In the genomic region with DNA sequence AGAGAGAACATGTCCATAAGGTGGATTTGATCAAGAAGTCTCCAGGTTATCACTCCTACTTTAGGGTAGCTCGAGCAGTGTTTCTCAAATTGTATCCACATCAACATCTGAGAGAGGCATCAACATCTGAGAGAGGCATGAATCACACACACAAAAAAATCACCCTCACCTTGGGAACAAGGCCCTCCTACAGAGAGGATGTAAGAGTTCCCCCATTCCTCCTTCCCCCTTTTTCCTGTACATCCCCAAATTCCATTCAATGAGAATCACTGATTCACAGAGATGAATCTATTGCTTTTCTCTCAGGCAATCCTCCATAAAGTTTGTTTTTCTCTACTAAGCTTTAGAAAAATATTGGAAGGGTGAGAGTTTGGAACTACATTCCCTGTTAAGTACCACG, we compare ENCODE assay signal across 1 cellular context.
TF ChIP-seq lines count a peak whose summit lies in the region.

No MANE protein-coding gene starts in this region.

TF ChIP-seq in GM23338, 12 proteins besides CTCF, POLR2A, EP300 and RAD21 (continued from another document):
- TF ChIP-seq, protein P1, sequence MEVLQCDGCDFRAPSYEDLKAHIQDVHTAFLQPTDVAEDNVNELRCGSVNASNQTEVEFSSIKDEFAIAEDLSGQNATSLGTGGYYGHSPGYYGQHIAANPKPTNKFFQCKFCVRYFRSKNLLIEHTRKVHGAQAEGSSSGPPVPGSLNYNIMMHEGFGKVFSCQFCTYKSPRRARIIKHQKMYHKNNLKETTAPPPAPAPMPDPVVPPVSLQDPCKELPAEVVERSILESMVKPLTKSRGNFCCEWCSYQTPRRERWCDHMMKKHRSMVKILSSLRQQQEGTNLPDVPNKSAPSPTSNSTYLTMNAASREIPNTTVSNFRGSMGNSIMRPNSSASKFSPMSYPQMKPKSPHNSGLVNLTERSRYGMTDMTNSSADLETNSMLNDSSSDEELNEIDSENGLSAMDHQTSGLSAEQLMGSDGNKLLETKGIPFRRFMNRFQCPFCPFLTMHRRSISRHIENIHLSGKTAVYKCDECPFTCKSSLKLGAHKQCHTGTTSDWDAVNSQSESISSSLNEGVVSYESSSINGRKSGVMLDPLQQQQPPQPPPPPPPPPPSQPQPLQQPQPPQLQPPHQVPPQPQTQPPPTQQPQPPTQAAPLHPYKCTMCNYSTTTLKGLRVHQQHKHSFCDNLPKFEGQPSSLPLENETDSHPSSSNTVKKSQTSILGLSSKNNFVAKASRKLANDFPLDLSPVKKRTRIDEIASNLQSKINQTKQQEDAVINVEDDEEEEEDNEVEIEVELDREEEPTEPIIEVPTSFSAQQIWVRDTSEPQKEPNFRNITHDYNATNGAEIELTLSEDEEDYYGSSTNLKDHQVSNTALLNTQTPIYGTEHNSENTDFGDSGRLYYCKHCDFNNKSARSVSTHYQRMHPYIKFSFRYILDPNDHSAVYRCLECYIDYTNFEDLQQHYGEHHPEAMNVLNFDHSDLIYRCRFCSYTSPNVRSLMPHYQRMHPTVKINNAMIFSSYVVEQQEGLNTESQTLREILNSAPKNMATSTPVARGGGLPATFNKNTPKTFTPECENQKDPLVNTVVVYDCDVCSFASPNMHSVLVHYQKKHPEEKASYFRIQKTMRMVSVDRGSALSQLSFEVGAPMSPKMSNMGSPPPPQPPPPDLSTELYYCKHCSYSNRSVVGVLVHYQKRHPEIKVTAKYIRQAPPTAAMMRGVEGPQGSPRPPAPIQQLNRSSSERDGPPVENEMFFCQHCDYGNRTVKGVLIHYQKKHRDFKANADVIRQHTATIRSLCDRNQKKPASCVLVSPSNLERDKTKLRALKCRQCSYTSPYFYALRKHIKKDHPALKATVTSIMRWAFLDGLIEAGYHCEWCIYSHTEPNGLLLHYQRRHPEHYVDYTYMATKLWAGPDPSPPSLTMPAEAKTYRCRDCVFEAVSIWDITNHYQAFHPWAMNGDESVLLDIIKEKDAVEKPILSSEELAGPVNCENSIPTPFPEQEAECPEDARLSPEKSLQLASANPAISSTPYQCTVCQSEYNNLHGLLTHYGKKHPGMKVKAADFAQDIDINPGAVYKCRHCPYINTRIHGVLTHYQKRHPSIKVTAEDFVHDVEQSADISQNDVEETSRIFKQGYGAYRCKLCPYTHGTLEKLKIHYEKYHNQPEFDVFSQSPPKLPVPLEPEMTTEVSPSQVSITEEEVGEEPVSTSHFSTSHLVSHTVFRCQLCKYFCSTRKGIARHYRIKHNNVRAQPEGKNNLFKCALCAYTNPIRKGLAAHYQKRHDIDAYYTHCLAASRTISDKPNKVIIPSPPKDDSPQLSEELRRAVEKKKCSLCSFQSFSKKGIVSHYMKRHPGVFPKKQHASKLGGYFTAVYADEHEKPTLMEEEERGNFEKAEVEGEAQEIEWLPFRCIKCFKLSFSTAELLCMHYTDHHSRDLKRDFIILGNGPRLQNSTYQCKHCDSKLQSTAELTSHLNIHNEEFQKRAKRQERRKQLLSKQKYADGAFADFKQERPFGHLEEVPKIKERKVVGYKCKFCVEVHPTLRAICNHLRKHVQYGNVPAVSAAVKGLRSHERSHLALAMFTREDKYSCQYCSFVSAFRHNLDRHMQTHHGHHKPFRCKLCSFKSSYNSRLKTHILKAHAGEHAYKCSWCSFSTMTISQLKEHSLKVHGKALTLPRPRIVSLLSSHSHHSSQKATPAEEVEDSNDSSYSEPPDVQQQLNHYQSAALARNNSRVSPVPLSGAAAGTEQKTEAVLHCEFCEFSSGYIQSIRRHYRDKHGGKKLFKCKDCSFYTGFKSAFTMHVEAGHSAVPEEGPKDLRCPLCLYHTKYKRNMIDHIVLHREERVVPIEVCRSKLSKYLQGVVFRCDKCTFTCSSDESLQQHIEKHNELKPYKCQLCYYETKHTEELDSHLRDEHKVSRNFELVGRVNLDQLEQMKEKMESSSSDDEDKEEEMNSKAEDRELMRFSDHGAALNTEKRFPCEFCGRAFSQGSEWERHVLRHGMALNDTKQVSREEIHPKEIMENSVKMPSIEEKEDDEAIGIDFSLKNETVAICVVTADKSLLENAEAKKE (CRISPR knock-in tag; IDR thresholded peaks at IDR 0.05), result no peak
- TF ChIP-seq STAT1 (IDR thresholded peaks at IDR 0.05; ENCODE audit: unreplicated experiment) (no peak), CREB1 (CRISPR knock-in tag; IDR thresholded peaks at IDR 0.05; ENCODE audit: low read depth) (no peak), ZNF114 (CRISPR knock-in tag; IDR thresholded peaks at IDR 0.05) (no peak), EZH2phosphoT487 (IDR thresholded peaks at IDR 0.05; ENCODE audit: unreplicated experiment) (no peak), EZH2 (IDR thresholded peaks at IDR 0.05; ENCODE audit: low read depth, unreplicated experiment) (no peak), POLR2AphosphoS5 (IDR thresholded peaks at IDR 0.05; ENCODE audit: low read depth) (no peak)
- TF ChIP-seq, protein P2, sequence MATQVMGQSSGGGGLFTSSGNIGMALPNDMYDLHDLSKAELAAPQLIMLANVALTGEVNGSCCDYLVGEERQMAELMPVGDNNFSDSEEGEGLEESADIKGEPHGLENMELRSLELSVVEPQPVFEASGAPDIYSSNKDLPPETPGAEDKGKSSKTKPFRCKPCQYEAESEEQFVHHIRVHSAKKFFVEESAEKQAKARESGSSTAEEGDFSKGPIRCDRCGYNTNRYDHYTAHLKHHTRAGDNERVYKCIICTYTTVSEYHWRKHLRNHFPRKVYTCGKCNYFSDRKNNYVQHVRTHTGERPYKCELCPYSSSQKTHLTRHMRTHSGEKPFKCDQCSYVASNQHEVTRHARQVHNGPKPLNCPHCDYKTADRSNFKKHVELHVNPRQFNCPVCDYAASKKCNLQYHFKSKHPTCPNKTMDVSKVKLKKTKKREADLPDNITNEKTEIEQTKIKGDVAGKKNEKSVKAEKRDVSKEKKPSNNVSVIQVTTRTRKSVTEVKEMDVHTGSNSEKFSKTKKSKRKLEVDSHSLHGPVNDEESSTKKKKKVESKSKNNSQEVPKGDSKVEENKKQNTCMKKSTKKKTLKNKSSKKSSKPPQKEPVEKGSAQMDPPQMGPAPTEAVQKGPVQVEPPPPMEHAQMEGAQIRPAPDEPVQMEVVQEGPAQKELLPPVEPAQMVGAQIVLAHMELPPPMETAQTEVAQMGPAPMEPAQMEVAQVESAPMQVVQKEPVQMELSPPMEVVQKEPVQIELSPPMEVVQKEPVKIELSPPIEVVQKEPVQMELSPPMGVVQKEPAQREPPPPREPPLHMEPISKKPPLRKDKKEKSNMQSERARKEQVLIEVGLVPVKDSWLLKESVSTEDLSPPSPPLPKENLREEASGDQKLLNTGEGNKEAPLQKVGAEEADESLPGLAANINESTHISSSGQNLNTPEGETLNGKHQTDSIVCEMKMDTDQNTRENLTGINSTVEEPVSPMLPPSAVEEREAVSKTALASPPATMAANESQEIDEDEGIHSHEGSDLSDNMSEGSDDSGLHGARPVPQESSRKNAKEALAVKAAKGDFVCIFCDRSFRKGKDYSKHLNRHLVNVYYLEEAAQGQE (IDR thresholded peaks at IDR 0.05; ENCODE audit: unreplicated experiment), result no peak
- TF ChIP-seq, protein P3, sequence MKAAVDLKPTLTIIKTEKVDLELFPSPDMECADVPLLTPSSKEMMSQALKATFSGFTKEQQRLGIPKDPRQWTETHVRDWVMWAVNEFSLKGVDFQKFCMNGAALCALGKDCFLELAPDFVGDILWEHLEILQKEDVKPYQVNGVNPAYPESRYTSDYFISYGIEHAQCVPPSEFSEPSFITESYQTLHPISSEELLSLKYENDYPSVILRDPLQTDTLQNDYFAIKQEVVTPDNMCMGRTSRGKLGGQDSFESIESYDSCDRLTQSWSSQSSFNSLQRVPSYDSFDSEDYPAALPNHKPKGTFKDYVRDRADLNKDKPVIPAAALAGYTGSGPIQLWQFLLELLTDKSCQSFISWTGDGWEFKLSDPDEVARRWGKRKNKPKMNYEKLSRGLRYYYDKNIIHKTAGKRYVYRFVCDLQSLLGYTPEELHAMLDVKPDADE (IDR thresholded peaks at IDR 0.05), result no peak
